In genomic region chr3:177199206-177199765, GRCh38 we compare ENCODE assay signal across 1 cellular context.
TF ChIP-seq lines count a peak whose summit lies in the region.

No MANE protein-coding gene starts in this region.

TF ChIP-seq in endothelial cell of umbilical vein, 7 proteins besides CTCF, POLR2A, EP300 and RAD21 (continued from another document):
- TF ChIP-seq JUN (IDR thresholded peaks at IDR 0.05; ENCODE audit: borderline replicate concordance, insufficient read depth, insufficient read length, low read depth) (no peak), MYC (IDR thresholded peaks at IDR 0.05; ENCODE audit: low read depth, low read length) (no peak), FOS (IDR thresholded peaks at IDR 0.05; ENCODE audit: borderline replicate concordance, insufficient read depth, low read length) (no peak), EZH2 (IDR thresholded peaks at IDR 0.05; ENCODE audit: borderline replicate concordance, low read depth, low read length, severe bottlenecking) (no peak)
